ENCODE assay signal across 34 cellular contexts in genomic region chr6:130779658-130780033, GRCh38. TPM values are rescaled to one million over a fixed set of nuclear protein-coding genes. Genes with fewer than 3 reads are reported as not detected.
DNase-seq lines count a peak whose midpoint lies in the region; ATAC-seq, FAIRE-seq and TF ChIP-seq lines count a peak whose summit lies in the region.
"Had no signal": no experiment of that assay in that cellular context is flagged by ENCODE, and none has a peak within 500 bp of the region (broad histone marks: within the 10 kb centered on the region; RNA-seq: fewer than 3 reads in every experiment).

No MANE protein-coding gene starts in this region.

- H3K27ac ChIP-seq in breast epithelium (peak overlapping the region; percentile 8 to 14), mammary epithelial cell (ENCODE audit: insufficient read depth, low read depth, low read length) (no peak overlapping the region), astrocyte (ENCODE audit: low read depth, low read length) (no peak overlapping the region), mesenchymal stem cell (ENCODE audit: low read length, poor library complexity, severe bottlenecking) (no peak overlapping the region), vagina (peak overlapping the region; percentile 14), gastroesophageal sphincter (no peak overlapping the region)
- H3K27ac ChIP-seq: PC-9, upper lobe of right lung had no signal

- no peak overlapping the region for H2BK120ac ChIP-seq in mesenchymal stem cell (ENCODE audit: low read depth, low read length)

- no peak overlapping the region for H3K18ac ChIP-seq in mesenchymal stem cell (ENCODE audit: low read depth in 1 of 2, low read length in 2 of 2)

- no peaks in the 10 kb centered on the region for H3K36me3 ChIP-seq in breast epithelium
- H3K36me3 ChIP-seq in mammary epithelial cell (ENCODE audit: insufficient read depth, low read length) = no peaks in the 10 kb centered on the region
- H3K36me3 ChIP-seq in astrocyte (ENCODE audit: insufficient read depth, low read length) = no peaks in the 10 kb centered on the region
- H3K36me3 ChIP-seq in mesenchymal stem cell (ENCODE audit: control insufficient read depth in 1 of 2, insufficient read depth in 2 of 2, low read depth in 1 of 2, low read length in 2 of 2) = no peaks in the 10 kb centered on the region
- no peaks in the 10 kb centered on the region for H3K36me3 ChIP-seq in vagina
- H3K36me3 ChIP-seq in gastroesophageal sphincter = no peaks in the 10 kb centered on the region
- H3K36me3 ChIP-seq: upper lobe of right lung had no signal

- no peak overlapping the region for H3K23ac ChIP-seq in mesenchymal stem cell (ENCODE audit: low read length in 2 of 2)

- ATAC-seq in activated CD4-positive, CD25-positive, alpha-beta regulatory T cell treated with anti-CD3 and anti-CD28 coated beads, Interleukin-2, amount 50 U/mL, for 24 hours = no peak
- ATAC-seq in HG03175 (IDR thresholded peaks at IDR 0.05; ENCODE audit: unreplicated experiment) (no peak), gastroesophageal sphincter (no peak)
- ATAC-seq: activated T-cell treated with anti-CD3 and anti-CD28 coated beads, Interleukin-2, amount 50 U/mL, for 72 hours; CD8-positive, alpha-beta T cell; upper lobe of right lung had no signal

- H2AK5ac ChIP-seq in mesenchymal stem cell (ENCODE audit: low read length, severe bottlenecking) = no peak overlapping the region

- H4K20me1 ChIP-seq in mammary epithelial cell (ENCODE audit: insufficient read depth, low read length) (no peaks in the 10 kb centered on the region), astrocyte (ENCODE audit: insufficient read depth, low read length) (no peaks in the 10 kb centered on the region)

- CTCF ChIA-PET in mammary epithelial cell (lab: Charles Lee; ENCODE audit: low non-redundant PET) = no interaction called here

- intact Hi-C loops in breast epithelium (cut with DNase I; ENCODE audit: low total_unique reads) (no loop called here), mammary epithelial cell (cut with micrococcal nuclease) (no loop called here), vagina (cut with DNase I) (no loop called here)

- no TSS peak for BruUV-seq in mammary epithelial cell (replicated peaks; lab: Mats Ljungman, UMichigan)

- H3K79me1 ChIP-seq in mesenchymal stem cell (replicated peaks; ENCODE audit: low read length, poor library complexity, severe bottlenecking) = no peaks in the 10 kb centered on the region

- TF ChIP-seq POLR2A in breast epithelium (IDR thresholded peaks at IDR 0.05) (no peak), vagina (IDR thresholded peaks at IDR 0.05) (no peak), gastroesophageal sphincter (IDR thresholded peaks at IDR 0.05) (no peak)

- TF ChIP-seq CTCF in breast epithelium (IDR thresholded peaks at IDR 0.05) (no peak), mammary epithelial cell (conservative IDR thresholded peaks at IDR 0.05 in 1 of 2, IDR thresholded peaks at IDR 0.05 in 1 of 2; ENCODE audit: extremely low read depth in 1 of 2, insufficient read depth in 1 of 2, low read depth in 1 of 2, low read length in 2 of 2) (no peak), astrocyte (IDR thresholded peaks at IDR 0.05; ENCODE audit: insufficient read depth, low read depth, low read length) (no peak), vagina (IDR thresholded peaks at IDR 0.05) (no peak), gastroesophageal sphincter (IDR thresholded peaks at IDR 0.05) (no peak)

- peaks cover 6% of the 10 kb centered on the region for H3K36me3 Mint-ChIP-seq in astrocyte (ENCODE audit: low read depth, unreplicated experiment)
- H3K36me3 Mint-ChIP-seq: CD8-positive, alpha-beta T cell; immature natural killer cell had no signal

- H3K4me3 Mint-ChIP-seq in astrocyte (ENCODE audit: unreplicated experiment) = no peak overlapping the region
- H3K4me3 Mint-ChIP-seq: CD8-positive, alpha-beta T cell had no signal

- H3K14ac ChIP-seq in mesenchymal stem cell (ENCODE audit: low read length in 2 of 2) = no peak overlapping the region

- H3K9me3 ChIP-seq in breast epithelium = no peaks in the 10 kb centered on the region
- no peaks in the 10 kb centered on the region for H3K9me3 ChIP-seq in mammary epithelial cell (replicated peaks; ENCODE audit: insufficient read depth, low read length)
- H3K9me3 ChIP-seq in astrocyte (ENCODE audit: insufficient read depth, low read depth, low read length) = peaks cover 5% of the 10 kb centered on the region
- H3K9me3 ChIP-seq in mesenchymal stem cell (ENCODE audit: control insufficient read depth, low read length) = no peaks in the 10 kb centered on the region
- no peaks in the 10 kb centered on the region for H3K9me3 ChIP-seq in vagina
- no peaks in the 10 kb centered on the region for H3K9me3 ChIP-seq in gastroesophageal sphincter
- H3K9me3 ChIP-seq: upper lobe of right lung had no signal

- dilution Hi-C loops in mammary epithelial cell (cut with HindIII; ENCODE audit: low sequenced_read_pairs) = no loop called here

- H3K4ac ChIP-seq in mesenchymal stem cell (ENCODE audit: low read depth in 1 of 2, low read length in 2 of 2) = peak overlapping the region in 1 of 2 experiments; percentile 26

- H2AFZ ChIP-seq in mammary epithelial cell (ENCODE audit: low read depth, low read length) (no peak overlapping the region), astrocyte (ENCODE audit: low read depth, low read length) (no peak overlapping the region), mesenchymal stem cell (ENCODE audit: low read depth, low read length) (no peak overlapping the region)

- H3K79me2 ChIP-seq in mammary epithelial cell (ENCODE audit: insufficient read depth, low read length) (no peaks in the 10 kb centered on the region), astrocyte (ENCODE audit: insufficient read depth, low read length) (no peaks in the 10 kb centered on the region)

- H3K27me3 ChIP-seq in breast epithelium (no peaks in the 10 kb centered on the region), mammary epithelial cell (ENCODE audit: insufficient read depth, low read length) (no peaks in the 10 kb centered on the region), astrocyte (ENCODE audit: insufficient read depth, low read length) (no peaks in the 10 kb centered on the region), mesenchymal stem cell (ENCODE audit: control insufficient read depth in 1 of 2, insufficient read depth in 1 of 2, low read length in 2 of 2) (no peaks in the 10 kb centered on the region), vagina (no peaks in the 10 kb centered on the region), gastroesophageal sphincter (no peaks in the 10 kb centered on the region)
- H3K27me3 ChIP-seq: upper lobe of right lung had no signal

- no peak overlapping the region for H2BK5ac ChIP-seq in mesenchymal stem cell (ENCODE audit: low read depth, low read length, poor library complexity, severe bottlenecking)

- H3K27me3 Mint-ChIP-seq in astrocyte (ENCODE audit: low read depth, unreplicated experiment) = no peaks in the 10 kb centered on the region

- H2BK12ac ChIP-seq in mesenchymal stem cell (ENCODE audit: low read length in 2 of 2) = no peak overlapping the region

- no peak overlapping the region for H4K91ac ChIP-seq in mesenchymal stem cell (ENCODE audit: low read length)

- H3K9ac ChIP-seq in mammary epithelial cell (ENCODE audit: insufficient read depth, low read length) = no peak overlapping the region
- H3K9ac ChIP-seq in astrocyte (ENCODE audit: low read length) = no peak overlapping the region
- peak overlapping the region; percentile 59 for H3K9ac ChIP-seq in mesenchymal stem cell (ENCODE audit: low read length)

- H4K8ac ChIP-seq in mesenchymal stem cell (ENCODE audit: low read length) = no peak overlapping the region

- peak overlapping the region; percentile 79 for H3K27ac Mint-ChIP-seq in astrocyte (ENCODE audit: unreplicated experiment)
- H3K27ac Mint-ChIP-seq: CD8-positive, alpha-beta T cell had no signal

- H3K4me1 ChIP-seq in breast epithelium (no peaks in the 10 kb centered on the region), mammary epithelial cell (ENCODE audit: insufficient read depth, low read length) (no peaks in the 10 kb centered on the region), astrocyte (ENCODE audit: insufficient read depth, low read length) (peaks cover 7% of the 10 kb centered on the region), mesenchymal stem cell (ENCODE audit: control insufficient read depth, insufficient read depth, low read depth, low read length) (no peaks in the 10 kb centered on the region), vagina (peaks cover 6% of the 10 kb centered on the region), gastroesophageal sphincter (peaks cover 0 to 19% (median 0%) of the 10 kb centered on the region in 3 donors)
- H3K4me1 ChIP-seq: upper lobe of right lung had no signal

- H3K4me2 ChIP-seq in mammary epithelial cell (ENCODE audit: insufficient read depth, low read depth, low read length) (no peak overlapping the region), astrocyte (ENCODE audit: low read length) (no peak overlapping the region), mesenchymal stem cell (ENCODE audit: low read length, poor library complexity, severe bottlenecking) (no peak overlapping the region)

- WGBS in mammary epithelial cell (ENCODE audit: low coverage, missing lambda C conversion rate) = 51% methylated on average over 4 of the region's 4 CpGs
- 57% methylated on average over 4 of the region's 4 CpGs for WGBS in mesenchymal stem cell
- WGBS in gastroesophageal sphincter (ENCODE audit: low coverage in 1 of 2), 2 donors = 29 to 32% methylated on average over 4 of the region's 4 CpGs

- FAIRE-seq in astrocyte (lab: Jason Lieb, UNC) = no peak
- FAIRE-seq: bronchial epithelial cell, colon, GM12891 had no signal

- DNase-seq in breast epithelium (ENCODE audit: low spot score in 2 of 2) = no peak
- no peak for DNase-seq in mammary epithelial cell
- no peak for DNase-seq in astrocyte (ENCODE audit: low read depth)
- DNase-seq in mesenchymal stem cell = peak; percentile 39
- no peak for DNase-seq in vagina (ENCODE audit: extremely low spot score in 2 of 2)
- DNase-seq: activated CD4-positive, alpha-beta T cell treated with anti-CD3 and anti-CD28 coated beads, Interleukin-2, amount 50 U/mL, for 4 hours; activated naive CD4-positive, alpha-beta T cell; activated T-cell treated with anti-CD3 and anti-CD28 coated beads, Interleukin-2, amount 50 U/mL, for 72 hours; CD8-positive, alpha-beta T cell; effector CD8-positive, alpha-beta T cell; GOT3; hypothalamus; immature natural killer cell; mesendoderm; NCI-H1048; NCI-H1694 treated with DMSO at 0.1 percent for 48 hours; NCI-H2171; NCI-H524; occipital lobe; PC-9; Right ventricle myocardium superior; stimulated activated CD4-positive, alpha-beta T cell treated with anti-CD3 and anti-CD28 coated beads, Interleukin-2, amount 100 ng/mL, for 24 hours; T1000; upper lobe of right lung had no signal

- H2BK15ac ChIP-seq in mesenchymal stem cell (ENCODE audit: low read depth, poor library complexity, severe bottlenecking) = no peak overlapping the region

- in situ Hi-C loops in mammary epithelial cell (cut with MboI; ENCODE audit: low sequenced_read_pairs in 2 of 2) = no loop called here

- peaks cover 40% of the 10 kb centered on the region for H3K4me1 Mint-ChIP-seq in astrocyte (ENCODE audit: low read depth, unreplicated experiment)

- H3K4me3 ChIP-seq in breast epithelium = no peak overlapping the region
- H3K4me3 ChIP-seq in mammary epithelial cell (replicated peaks in 1 of 3; ENCODE audit: insufficient read depth in 1 of 3, low read depth in 2 of 3, low read length in 3 of 3) = no peak overlapping the region
- no peak overlapping the region for H3K4me3 ChIP-seq in astrocyte (ENCODE audit: insufficient read depth, low read depth, low read length)
- H3K4me3 ChIP-seq in mesenchymal stem cell (ENCODE audit: insufficient read depth in 1 of 2, low read depth in 1 of 2, low read length in 2 of 2) = peak overlapping the region in 1 of 2 experiments; percentile 48
- H3K4me3 ChIP-seq in vagina = no peak overlapping the region
- no peak overlapping the region for H3K4me3 ChIP-seq in gastroesophageal sphincter
- H3K4me3 ChIP-seq: PC-9, upper lobe of right lung had no signal

- TF ChIP-seq EP300 in gastroesophageal sphincter (IDR thresholded peaks at IDR 0.05) = no peak

- peaks cover 17% of the 10 kb centered on the region for H3K9me3 Mint-ChIP-seq in astrocyte (ENCODE audit: unreplicated experiment)
- H3K9me3 Mint-ChIP-seq: CD8-positive, alpha-beta T cell; immature natural killer cell had no signal

RNA-seq across cellular contexts. Expression of gene SMLR1, which starts 47.6 kb away (rescaled TPM):
- total RNA-seq in breast epithelium = not detected
- total RNA-seq in mammary epithelial cell = not detected
- polyA plus RNA-seq in mammary epithelial cell = not detected
- polyA minus RNA-seq in mammary epithelial cell = not detected
- total RNA-seq in astrocyte = not detected in 2 replicates
- not detected for polyA plus RNA-seq in mesenchymal stem cell (2013, experiment 1 of 2)
- not detected for polyA plus RNA-seq in mesenchymal stem cell (2013, experiment 2 of 2)
- total RNA-seq in vagina = not detected
- total RNA-seq in gastroesophageal sphincter = not detected
- total RNA-seq: A172; activated T-cell treated with anti-CD3 and anti-CD28 coated beads, Interleukin-2, amount 50 U/mL, for 72 hours; bronchial epithelial cell; CD8-positive, alpha-beta T cell; epithelial cell of proximal tubule; myocyte; occipital lobe; PC-9; Right ventricle myocardium superior; subcutaneous adipose tissue; upper lobe of right lung had no signal
- polyA plus RNA-seq: immature natural killer cell had no signal

Comparison
In these comparisons a context has a peak if more than half of its experiments do, and no peak if none do; other contexts are left out.
1. H3K27ac ChIP-seq: peak in breast epithelium (2 of 2) and vagina (single experiment); none in mammary epithelial cell (single experiment), astrocyte (single experiment), mesenchymal stem cell (single experiment) and gastroesophageal sphincter (0 of 4).